Comparison of ENCODE assay signal across 1 cellular context in the genomic region with DNA sequence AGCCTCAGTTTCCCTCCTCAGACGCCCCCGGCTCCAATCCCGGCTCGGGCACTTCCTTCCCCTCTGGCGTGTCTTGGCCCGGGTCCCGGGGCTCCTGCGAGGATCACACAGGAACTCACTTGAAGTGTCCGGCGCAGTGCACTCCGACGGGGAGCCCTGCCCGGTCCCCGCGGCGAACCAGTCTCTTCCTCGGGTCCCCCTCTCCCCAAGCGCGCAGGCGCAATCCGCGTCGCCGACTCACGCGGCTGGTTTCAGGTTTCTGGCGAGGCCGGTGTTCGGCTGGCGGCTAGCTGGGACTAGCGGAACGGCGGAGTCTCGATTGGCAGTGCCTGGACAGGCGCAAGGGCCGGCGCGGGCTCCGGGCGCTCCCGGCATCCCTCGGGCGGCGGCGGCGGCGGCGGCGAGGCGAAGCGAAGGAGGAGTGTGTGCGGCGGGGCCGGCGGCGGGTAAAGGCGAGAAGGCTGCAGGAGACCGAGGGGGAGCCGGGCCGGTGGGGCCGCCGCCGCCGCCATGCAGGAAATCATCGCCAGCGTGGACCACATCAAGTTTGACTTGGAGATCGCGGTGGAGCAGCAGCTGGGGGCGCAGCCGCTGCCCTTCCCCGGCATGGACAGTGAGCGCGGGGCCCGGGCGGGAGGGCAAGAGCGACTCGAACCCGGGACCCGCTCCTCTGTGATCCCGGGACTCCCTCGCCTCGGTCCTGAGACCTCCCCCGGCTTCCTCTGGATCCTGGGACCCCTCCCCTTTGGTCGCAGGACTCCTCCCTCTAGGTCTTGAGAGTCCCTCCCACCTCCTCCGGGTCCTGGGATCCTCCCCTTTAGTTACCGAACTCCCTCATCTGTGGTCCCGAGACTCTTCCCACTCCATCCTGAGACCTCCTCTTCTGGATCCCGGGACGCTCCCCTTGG.
TF ChIP-seq lines count a peak whose summit lies in the region.

A gene (plus strand): TSS at position 371 of the 908 bp plus-strand sequence. CDS start 140 bp downstream, at position 511.
A gene with protein sequence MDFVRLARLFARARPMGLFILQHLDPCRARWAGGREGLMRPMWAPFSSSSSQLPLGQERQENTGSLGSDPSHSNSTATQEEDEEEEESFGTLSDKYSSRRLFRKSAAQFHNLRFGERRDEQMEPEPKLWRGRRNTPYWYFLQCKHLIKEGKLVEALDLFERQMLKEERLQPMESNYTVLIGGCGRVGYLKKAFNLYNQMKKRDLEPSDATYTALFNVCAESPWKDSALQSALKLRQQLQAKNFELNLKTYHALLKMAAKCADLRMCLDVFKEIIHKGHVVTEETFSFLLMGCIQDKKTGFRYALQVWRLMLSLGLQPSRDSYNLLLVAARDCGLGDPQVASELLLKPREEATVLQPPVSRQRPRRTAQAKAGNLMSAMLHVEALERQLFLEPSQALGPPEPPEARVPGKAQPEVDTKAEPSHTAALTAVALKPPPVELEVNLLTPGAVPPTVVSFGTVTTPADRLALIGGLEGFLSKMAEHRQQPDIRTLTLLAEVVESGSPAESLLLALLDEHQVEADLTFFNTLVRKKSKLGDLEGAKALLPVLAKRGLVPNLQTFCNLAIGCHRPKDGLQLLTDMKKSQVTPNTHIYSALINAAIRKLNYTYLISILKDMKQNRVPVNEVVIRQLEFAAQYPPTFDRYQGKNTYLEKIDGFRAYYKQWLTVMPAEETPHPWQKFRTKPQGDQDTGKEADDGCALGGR (minus strand): TSS at position 226 of the 908 bp plus-strand sequence. CDS start 3,556 bp downstream, outside the sequence.

TF ChIP-seq in HepG2, 621 proteins besides CTCF, POLR2A, EP300 and RAD21 (continued from another document and continues in another):
- TF ChIP-seq, protein P1, sequence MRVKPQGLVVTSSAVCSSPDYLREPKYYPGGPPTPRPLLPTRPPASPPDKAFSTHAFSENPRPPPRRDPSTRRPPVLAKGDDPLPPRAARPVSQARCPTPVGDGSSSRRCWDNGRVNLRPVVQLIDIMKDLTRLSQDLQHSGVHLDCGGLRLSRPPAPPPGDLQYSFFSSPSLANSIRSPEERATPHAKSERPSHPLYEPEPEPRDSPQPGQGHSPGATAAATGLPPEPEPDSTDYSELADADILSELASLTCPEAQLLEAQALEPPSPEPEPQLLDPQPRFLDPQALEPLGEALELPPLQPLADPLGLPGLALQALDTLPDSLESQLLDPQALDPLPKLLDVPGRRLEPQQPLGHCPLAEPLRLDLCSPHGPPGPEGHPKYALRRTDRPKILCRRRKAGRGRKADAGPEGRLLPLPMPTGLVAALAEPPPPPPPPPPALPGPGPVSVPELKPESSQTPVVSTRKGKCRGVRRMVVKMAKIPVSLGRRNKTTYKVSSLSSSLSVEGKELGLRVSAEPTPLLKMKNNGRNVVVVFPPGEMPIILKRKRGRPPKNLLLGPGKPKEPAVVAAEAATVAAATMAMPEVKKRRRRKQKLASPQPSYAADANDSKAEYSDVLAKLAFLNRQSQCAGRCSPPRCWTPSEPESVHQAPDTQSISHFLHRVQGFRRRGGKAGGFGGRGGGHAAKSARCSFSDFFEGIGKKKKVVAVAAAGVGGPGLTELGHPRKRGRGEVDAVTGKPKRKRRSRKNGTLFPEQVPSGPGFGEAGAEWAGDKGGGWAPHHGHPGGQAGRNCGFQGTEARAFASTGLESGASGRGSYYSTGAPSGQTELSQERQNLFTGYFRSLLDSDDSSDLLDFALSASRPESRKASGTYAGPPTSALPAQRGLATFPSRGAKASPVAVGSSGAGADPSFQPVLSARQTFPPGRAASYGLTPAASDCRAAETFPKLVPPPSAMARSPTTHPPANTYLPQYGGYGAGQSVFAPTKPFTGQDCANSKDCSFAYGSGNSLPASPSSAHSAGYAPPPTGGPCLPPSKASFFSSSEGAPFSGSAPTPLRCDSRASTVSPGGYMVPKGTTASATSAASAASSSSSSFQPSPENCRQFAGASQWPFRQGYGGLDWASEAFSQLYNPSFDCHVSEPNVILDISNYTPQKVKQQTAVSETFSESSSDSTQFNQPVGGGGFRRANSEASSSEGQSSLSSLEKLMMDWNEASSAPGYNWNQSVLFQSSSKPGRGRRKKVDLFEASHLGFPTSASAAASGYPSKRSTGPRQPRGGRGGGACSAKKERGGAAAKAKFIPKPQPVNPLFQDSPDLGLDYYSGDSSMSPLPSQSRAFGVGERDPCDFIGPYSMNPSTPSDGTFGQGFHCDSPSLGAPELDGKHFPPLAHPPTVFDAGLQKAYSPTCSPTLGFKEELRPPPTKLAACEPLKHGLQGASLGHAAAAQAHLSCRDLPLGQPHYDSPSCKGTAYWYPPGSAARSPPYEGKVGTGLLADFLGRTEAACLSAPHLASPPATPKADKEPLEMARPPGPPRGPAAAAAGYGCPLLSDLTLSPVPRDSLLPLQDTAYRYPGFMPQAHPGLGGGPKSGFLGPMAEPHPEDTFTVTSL (CRISPR knock-in tag; IDR thresholded peaks at IDR 0.05; ENCODE audit: borderline replicate concordance), result no peak
- TF ChIP-seq KMT2A (CRISPR knock-in tag; IDR thresholded peaks at IDR 0.05) (peak; percentile 92), PPARG (CRISPR knock-in tag; conservative IDR thresholded peaks at IDR 0.05) (peak; percentile 71), SCMH1 (CRISPR knock-in tag; IDR thresholded peaks at IDR 0.05; ENCODE audit: borderline replicate concordance) (no peak), CBFB (CRISPR knock-in tag; IDR thresholded peaks at IDR 0.05) (peak; percentile 68), HCFC1 (IDR thresholded peaks at IDR 0.05; ENCODE audit: low read depth, low read length) (peak; percentile 68), TBX2 (CRISPR knock-in tag; IDR thresholded peaks at IDR 0.05; ENCODE audit: borderline replicate concordance) (peak; percentile 87), ZNF569 (CRISPR knock-in tag; IDR thresholded peaks at IDR 0.05; ENCODE audit: borderline replicate concordance) (no peak), ZNF343 (CRISPR knock-in tag; IDR thresholded peaks at IDR 0.05) (no peak), ETV6 (CRISPR knock-in tag; conservative IDR thresholded peaks at IDR 0.05) (no peak), GFI1 (CRISPR knock-in tag; IDR thresholded peaks at IDR 0.05; ENCODE audit: borderline replicate concordance) (peak; percentile 80; the same call in 1 of the 2 replicates), ZNF3 (CRISPR knock-in tag; IDR thresholded peaks at IDR 0.05) (no peak), SIX4 (CRISPR knock-in tag; IDR thresholded peaks at IDR 0.05) (peak; percentile 99), ESRRA (CRISPR knock-in tag; IDR thresholded peaks at IDR 0.05; ENCODE audit: low read depth) (0 out of 2 replicates have a peak, but pooled peaks have one; percentile 35), HOXA7 (CRISPR knock-in tag; IDR thresholded peaks at IDR 0.05) (no peak), ZNF7 (CRISPR knock-in tag; IDR thresholded peaks at IDR 0.05) (no peak), ZNF333 (CRISPR knock-in tag; IDR thresholded peaks at IDR 0.05; ENCODE audit: borderline replicate concordance) (0 out of 2 replicates have a peak, but pooled peaks have one; percentile 83), CBX2 (IDR thresholded peaks at IDR 0.05; ENCODE audit: low read depth, low read length) (no peak), CBX2 (CRISPR knock-in tag; IDR thresholded peaks at IDR 0.05; ENCODE audit: low read depth) (no peak), TBP (CRISPR knock-in tag; IDR thresholded peaks at IDR 0.05) (no peak), MTF2 (CRISPR knock-in tag; IDR thresholded peaks at IDR 0.05; ENCODE audit: borderline replicate concordance) (no peak), NFE2L2 (IDR thresholded peaks at IDR 0.05; ENCODE audit: low read length) (no peak), POLR2AphosphoS2 (IDR thresholded peaks at IDR 0.05; ENCODE audit: low read depth, low read length) (peak; percentile 97), ZNF629 (CRISPR knock-in tag; conservative IDR thresholded peaks at IDR 0.05) (no peak), RFX1 (IDR thresholded peaks at IDR 0.05) (no peak), ZBTB3 (CRISPR knock-in tag; IDR thresholded peaks at IDR 0.05; ENCODE audit: borderline replicate concordance, low read depth) (no peak), ELF4 (CRISPR knock-in tag; IDR thresholded peaks at IDR 0.05; ENCODE audit: borderline replicate concordance) (0 out of 2 replicates have a peak, but pooled peaks have one; percentile 66), HNF4A (CRISPR knock-in tag; IDR thresholded peaks at IDR 0.05) (no peak), HNRNPLL (IDR thresholded peaks at IDR 0.05; ENCODE audit: low read depth, low read length, poor library complexity, severe bottlenecking) (peak; percentile 80)
- TF ChIP-seq, protein P2, sequence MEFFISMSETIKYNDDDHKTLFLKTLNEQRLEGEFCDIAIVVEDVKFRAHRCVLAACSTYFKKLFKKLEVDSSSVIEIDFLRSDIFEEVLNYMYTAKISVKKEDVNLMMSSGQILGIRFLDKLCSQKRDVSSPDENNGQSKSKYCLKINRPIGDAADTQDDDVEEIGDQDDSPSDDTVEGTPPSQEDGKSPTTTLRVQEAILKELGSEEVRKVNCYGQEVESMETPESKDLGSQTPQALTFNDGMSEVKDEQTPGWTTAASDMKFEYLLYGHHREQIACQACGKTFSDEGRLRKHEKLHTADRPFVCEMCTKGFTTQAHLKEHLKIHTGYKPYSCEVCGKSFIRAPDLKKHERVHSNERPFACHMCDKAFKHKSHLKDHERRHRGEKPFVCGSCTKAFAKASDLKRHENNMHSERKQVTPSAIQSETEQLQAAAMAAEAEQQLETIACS (CRISPR knock-in tag; IDR thresholded peaks at IDR 0.05), result no peak
- TF ChIP-seq, protein P3, sequence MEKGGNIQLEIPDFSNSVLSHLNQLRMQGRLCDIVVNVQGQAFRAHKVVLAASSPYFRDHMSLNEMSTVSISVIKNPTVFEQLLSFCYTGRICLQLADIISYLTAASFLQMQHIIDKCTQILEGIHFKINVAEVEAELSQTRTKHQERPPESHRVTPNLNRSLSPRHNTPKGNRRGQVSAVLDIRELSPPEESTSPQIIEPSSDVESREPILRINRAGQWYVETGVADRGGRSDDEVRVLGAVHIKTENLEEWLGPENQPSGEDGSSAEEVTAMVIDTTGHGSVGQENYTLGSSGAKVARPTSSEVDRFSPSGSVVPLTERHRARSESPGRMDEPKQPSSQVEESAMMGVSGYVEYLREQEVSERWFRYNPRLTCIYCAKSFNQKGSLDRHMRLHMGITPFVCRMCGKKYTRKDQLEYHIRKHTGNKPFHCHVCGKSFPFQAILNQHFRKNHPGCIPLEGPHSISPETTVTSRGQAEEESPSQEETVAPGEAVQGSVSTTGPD (CRISPR knock-in tag; IDR thresholded peaks at IDR 0.05), result no peak
- TF ChIP-seq, protein P4, sequence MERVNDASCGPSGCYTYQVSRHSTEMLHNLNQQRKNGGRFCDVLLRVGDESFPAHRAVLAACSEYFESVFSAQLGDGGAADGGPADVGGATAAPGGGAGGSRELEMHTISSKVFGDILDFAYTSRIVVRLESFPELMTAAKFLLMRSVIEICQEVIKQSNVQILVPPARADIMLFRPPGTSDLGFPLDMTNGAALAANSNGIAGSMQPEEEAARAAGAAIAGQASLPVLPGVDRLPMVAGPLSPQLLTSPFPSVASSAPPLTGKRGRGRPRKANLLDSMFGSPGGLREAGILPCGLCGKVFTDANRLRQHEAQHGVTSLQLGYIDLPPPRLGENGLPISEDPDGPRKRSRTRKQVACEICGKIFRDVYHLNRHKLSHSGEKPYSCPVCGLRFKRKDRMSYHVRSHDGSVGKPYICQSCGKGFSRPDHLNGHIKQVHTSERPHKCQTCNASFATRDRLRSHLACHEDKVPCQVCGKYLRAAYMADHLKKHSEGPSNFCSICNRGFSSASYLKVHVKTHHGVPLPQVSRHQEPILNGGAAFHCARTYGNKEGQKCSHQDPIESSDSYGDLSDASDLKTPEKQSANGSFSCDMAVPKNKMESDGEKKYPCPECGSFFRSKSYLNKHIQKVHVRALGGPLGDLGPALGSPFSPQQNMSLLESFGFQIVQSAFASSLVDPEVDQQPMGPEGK (CRISPR knock-in tag; IDR thresholded peaks at IDR 0.05), result 0 out of 2 replicates have a peak, but pooled peaks have one; percentile 23
- TF ChIP-seq, protein P5, sequence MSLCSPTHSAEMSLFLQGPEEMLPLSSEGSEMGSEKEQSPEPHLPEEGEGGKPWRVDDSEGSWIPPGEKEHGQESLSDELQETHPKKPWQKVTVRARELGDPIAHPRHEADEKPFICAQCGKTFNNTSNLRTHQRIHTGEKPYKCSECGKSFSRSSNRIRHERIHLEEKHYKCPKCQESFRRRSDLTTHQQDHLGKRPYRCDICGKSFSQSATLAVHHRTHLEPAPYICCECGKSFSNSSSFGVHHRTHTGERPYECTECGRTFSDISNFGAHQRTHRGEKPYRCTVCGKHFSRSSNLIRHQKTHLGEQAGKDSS (CRISPR knock-in tag; IDR thresholded peaks at IDR 0.05; ENCODE audit: borderline replicate concordance, low read depth), result peak; percentile 30; the same call in 1 of the 2 replicates
- TF ChIP-seq, protein P6, sequence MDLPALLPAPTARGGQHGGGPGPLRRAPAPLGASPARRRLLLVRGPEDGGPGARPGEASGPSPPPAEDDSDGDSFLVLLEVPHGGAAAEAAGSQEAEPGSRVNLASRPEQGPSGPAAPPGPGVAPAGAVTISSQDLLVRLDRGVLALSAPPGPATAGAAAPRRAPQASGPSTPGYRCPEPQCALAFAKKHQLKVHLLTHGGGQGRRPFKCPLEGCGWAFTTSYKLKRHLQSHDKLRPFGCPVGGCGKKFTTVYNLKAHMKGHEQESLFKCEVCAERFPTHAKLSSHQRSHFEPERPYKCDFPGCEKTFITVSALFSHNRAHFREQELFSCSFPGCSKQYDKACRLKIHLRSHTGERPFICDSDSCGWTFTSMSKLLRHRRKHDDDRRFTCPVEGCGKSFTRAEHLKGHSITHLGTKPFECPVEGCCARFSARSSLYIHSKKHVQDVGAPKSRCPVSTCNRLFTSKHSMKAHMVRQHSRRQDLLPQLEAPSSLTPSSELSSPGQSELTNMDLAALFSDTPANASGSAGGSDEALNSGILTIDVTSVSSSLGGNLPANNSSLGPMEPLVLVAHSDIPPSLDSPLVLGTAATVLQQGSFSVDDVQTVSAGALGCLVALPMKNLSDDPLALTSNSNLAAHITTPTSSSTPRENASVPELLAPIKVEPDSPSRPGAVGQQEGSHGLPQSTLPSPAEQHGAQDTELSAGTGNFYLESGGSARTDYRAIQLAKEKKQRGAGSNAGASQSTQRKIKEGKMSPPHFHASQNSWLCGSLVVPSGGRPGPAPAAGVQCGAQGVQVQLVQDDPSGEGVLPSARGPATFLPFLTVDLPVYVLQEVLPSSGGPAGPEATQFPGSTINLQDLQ (CRISPR knock-in tag; IDR thresholded peaks at IDR 0.05), result no peak
- TF ChIP-seq, protein P7, sequence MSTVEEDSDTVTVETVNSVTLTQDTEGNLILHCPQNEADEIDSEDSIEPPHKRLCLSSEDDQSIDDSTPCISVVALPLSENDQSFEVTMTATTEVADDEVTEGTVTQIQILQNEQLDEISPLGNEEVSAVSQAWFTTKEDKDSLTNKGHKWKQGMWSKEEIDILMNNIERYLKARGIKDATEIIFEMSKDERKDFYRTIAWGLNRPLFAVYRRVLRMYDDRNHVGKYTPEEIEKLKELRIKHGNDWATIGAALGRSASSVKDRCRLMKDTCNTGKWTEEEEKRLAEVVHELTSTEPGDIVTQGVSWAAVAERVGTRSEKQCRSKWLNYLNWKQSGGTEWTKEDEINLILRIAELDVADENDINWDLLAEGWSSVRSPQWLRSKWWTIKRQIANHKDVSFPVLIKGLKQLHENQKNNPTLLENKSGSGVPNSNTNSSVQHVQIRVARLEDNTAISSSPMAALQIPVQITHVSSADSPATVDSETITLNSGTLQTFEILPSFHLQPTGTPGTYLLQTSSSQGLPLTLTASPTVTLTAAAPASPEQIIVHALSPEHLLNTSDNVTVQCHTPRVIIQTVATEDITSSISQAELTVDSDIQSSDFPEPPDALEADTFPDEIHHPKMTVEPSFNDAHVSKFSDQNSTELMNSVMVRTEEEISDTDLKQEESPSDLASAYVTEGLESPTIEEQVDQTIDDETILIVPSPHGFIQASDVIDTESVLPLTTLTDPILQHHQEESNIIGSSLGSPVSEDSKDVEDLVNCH (CRISPR knock-in tag; IDR thresholded peaks at IDR 0.05), result no peak
- TF ChIP-seq, protein P8, sequence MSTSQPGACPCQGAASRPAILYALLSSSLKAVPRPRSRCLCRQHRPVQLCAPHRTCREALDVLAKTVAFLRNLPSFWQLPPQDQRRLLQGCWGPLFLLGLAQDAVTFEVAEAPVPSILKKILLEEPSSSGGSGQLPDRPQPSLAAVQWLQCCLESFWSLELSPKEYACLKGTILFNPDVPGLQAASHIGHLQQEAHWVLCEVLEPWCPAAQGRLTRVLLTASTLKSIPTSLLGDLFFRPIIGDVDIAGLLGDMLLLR (CRISPR knock-in tag; IDR thresholded peaks at IDR 0.05), result peak; percentile 91
